8 cellular contexts compared by ENCODE assay signal in genomic region chr20:35146922-35147574, GRCh38. TPM values are rescaled to one million over a fixed set of nuclear protein-coding genes. Genes with fewer than 3 reads are reported as not detected.
DNase-seq lines count a peak whose midpoint lies in the region; ATAC-seq and TF ChIP-seq lines count a peak whose summit lies in the region.

A gene with protein sequence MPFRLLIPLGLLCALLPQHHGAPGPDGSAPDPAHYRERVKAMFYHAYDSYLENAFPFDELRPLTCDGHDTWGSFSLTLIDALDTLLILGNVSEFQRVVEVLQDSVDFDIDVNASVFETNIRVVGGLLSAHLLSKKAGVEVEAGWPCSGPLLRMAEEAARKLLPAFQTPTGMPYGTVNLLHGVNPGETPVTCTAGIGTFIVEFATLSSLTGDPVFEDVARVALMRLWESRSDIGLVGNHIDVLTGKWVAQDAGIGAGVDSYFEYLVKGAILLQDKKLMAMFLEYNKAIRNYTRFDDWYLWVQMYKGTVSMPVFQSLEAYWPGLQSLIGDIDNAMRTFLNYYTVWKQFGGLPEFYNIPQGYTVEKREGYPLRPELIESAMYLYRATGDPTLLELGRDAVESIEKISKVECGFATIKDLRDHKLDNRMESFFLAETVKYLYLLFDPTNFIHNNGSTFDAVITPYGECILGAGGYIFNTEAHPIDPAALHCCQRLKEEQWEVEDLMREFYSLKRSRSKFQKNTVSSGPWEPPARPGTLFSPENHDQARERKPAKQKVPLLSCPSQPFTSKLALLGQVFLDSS (minus strand): TSS chr20:35147336. CDS start chr20:35147258, 78 bp downstream.

- peaks cover 3 to 4% of the 10 kb centered on the region in 2 donors for H3K36me3 Mint-ChIP-seq in activated T-cell treated with anti-CD3 and anti-CD28 coated beads, Interleukin-2, amount 50 U/mL, for 72 hours (ENCODE audit: insufficient read depth in 2 of 2)

- TF ChIP-seq POLR2A in esophagus squamous epithelium (IDR thresholded peaks at IDR 0.05): peak in 2 of 4 donors; percentile 51 to 67

- 0% methylated on average over 20 to 26 of the region's 42 CpGs for WGBS in esophagus squamous epithelium, 2 donors

- H3K4me3 ChIP-seq in esophagus squamous epithelium: peak within 1 kb of the TSS; percentile 62 to 75 (median 72)

- H3K27me3 Mint-ChIP-seq in activated T-cell treated with anti-CD3 and anti-CD28 coated beads, Interleukin-2, amount 50 U/mL, for 72 hours (ENCODE audit: low read depth): no peaks in the 10 kb centered on the region

- intact Hi-C loops in esophagus squamous epithelium (cut with DNase I): loop anchor here (5.0 kb wide), 1 partner anchor 60 kb away; no protein-coding TSS in a partner anchor

- H3K4me3 Mint-ChIP-seq in activated T-cell treated with anti-CD3 and anti-CD28 coated beads, Interleukin-2, amount 50 U/mL, for 72 hours: peak within 1 kb of the TSS; percentile 90 to 96

- TF ChIP-seq CTCF in esophagus squamous epithelium (IDR thresholded peaks at IDR 0.05): peak in 1 of 6 experiments; percentile 26

- no peaks in the 10 kb centered on the region for H3K9me3 Mint-ChIP-seq in activated T-cell treated with anti-CD3 and anti-CD28 coated beads, Interleukin-2, amount 50 U/mL, for 72 hours

- H3K4me1 Mint-ChIP-seq in activated T-cell treated with anti-CD3 and anti-CD28 coated beads, Interleukin-2, amount 50 U/mL, for 72 hours (ENCODE audit: low read depth): peaks cover 30% of the 10 kb centered on the region

- peak within 1 kb of the TSS; percentile 84 to 91 (median 90) for H3K27ac ChIP-seq in esophagus squamous epithelium

- H3K27ac Mint-ChIP-seq in activated T-cell treated with anti-CD3 and anti-CD28 coated beads, Interleukin-2, amount 50 U/mL, for 72 hours: peak within 1 kb of the TSS; percentile 93

- peak; percentile 97 for DNase-seq in DMS53 (lab: John Stamatoyannopoulos, UW)
- DNase-seq in Kasumi-1 (lab: John Stamatoyannopoulos, UW): peak; percentile 91 to 92
- DNase-seq in RKO (ENCODE audit: low spot score): peak; percentile 99
- peak; percentile 94 to 95 for DNase-seq in activated T-cell treated with anti-CD3 and anti-CD28 coated beads, Interleukin-2, amount 50 U/mL, for 72 hours
- peak; percentile 48 for DNase-seq in esophagus squamous epithelium (lab: John Stamatoyannopoulos, UW)
- peak; percentile 96 for DNase-seq in myocyte (ENCODE audit: low read depth)
- DNase-seq in stimulated activated CD8-positive, alpha-beta memory T cell treated with anti-CD3 and anti-CD28 coated beads, Interleukin-7, amount 100 ng/mL, for 4 hours (ENCODE audit: low read depth in 2 of 2): peak; percentile 89 to 90

- H3K4me1 ChIP-seq in esophagus squamous epithelium: peaks cover 8 to 43% (median 11%) of the 10 kb centered on the region in 3 donors

- H3K27me3 ChIP-seq in esophagus squamous epithelium: no peaks in the 10 kb centered on the region

- H3K9me3 ChIP-seq in esophagus squamous epithelium: no peaks in the 10 kb centered on the region

- ATAC-seq in GM21825 (IDR thresholded peaks at IDR 0.05; ENCODE audit: unreplicated experiment): peak; percentile 76
- ATAC-seq in activated T-cell treated with anti-CD3 and anti-CD28 coated beads, Interleukin-2, amount 50 U/mL, for 72 hours (replicated peaks in 1 of 2): peak; percentile 94 to 96

- peaks cover 0 to 28% (median 6%) of the 10 kb centered on the region in 3 donors for H3K36me3 ChIP-seq in esophagus squamous epithelium

RNA-seq across cellular contexts. Expression of the gene that starts here (rescaled TPM):
- 10 to 100 TPM; 33.5 to 35.8 TPM for total RNA-seq in activated T-cell treated with anti-CD3 and anti-CD28 coated beads, Interleukin-2, amount 50 U/mL, for 72 hours
- total RNA-seq in esophagus squamous epithelium: 10 to 100 TPM; 12.5 to 17.5 (median 14.6) TPM
- total RNA-seq in myocyte: 16.8 and 27.3 TPM in 2 replicates
- 25.9 TPM for polyA plus RNA-seq in myocyte (2012)

Comparison
In these comparisons a context has a peak if more than half of its experiments do, and no peak if none do; other contexts are left out.
1. Peak in every context shown above with its lines: DNase-seq, ATAC-seq, H3K4me3 ChIP-seq and H3K27ac ChIP-seq.
2. DNase-seq: peak in every context shown above with its lines; median percentile 99 in RKO; 97 in DMS53; 96 in myocyte; 94 in activated T-cell treated with anti-CD3 and anti-CD28 coated beads, Interleukin-2, amount 50 U/mL, for 72 hours; 92 in Kasumi-1; 90 in stimulated activated CD8-positive, alpha-beta memory T cell treated with anti-CD3 and anti-CD28 coated beads, Interleukin-7, amount 100 ng/mL, for 4 hours; 48 in esophagus squamous epithelium.